Comparison of ENCODE assay signal across 8 cellular contexts in genomic region chrX:69503835-69504625, GRCh38. TPM values are rescaled to one million over a fixed set of nuclear protein-coding genes. Genes with fewer than 3 reads are reported as not detected.
A peak's percentile ranks its signal among the peaks of the same experiment; 100 is the strongest.
DNase-seq lines count a peak whose midpoint lies in the region; ATAC-seq and TF ChIP-seq lines count a peak whose summit lies in the region.

NALF2 (plus strand) TSS chrX:69504326; CDS start chrX:69505283, 957 bp downstream.

- H3K27me3 ChIP-seq in stomach smooth muscle (ENCODE audit: control insufficient read depth in 1 of 2, insufficient read depth in 2 of 2, low read length in 2 of 2) = peaks cover 26 to 42% of the 10 kb centered on the region in 2 donors

- H3K9ac ChIP-seq in stomach smooth muscle (ENCODE audit: low read length in 2 of 2) = no peak within 1 kb of the TSS

- peak; percentile 70 for DNase-seq in G401 (ENCODE audit: low spot score)
- peak; percentile 32 for DNase-seq in NCI-H1105 (lab: John Stamatoyannopoulos, UW)
- peak; percentile 74 for DNase-seq in endothelial cell (ENCODE audit: low spot score)
- no peak for DNase-seq in memory B cell (ENCODE audit: low spot score in 2 of 2)

- H3K9me3 Mint-ChIP-seq in endothelial cell (ENCODE audit: unreplicated experiment) (no peaks in the 10 kb centered on the region), memory B cell (no peaks in the 10 kb centered on the region)

- H3K4me3 Mint-ChIP-seq in endothelial cell (ENCODE audit: unreplicated experiment) = peak within 1 kb of the TSS; percentile 87
- peak within 1 kb of the TSS; percentile 66 for H3K4me3 Mint-ChIP-seq in memory B cell

- peaks cover 12% of the 10 kb centered on the region for H3K4me1 ChIP-seq in stomach smooth muscle (ENCODE audit: control insufficient read depth, insufficient read depth, low read length)

- no peaks in the 10 kb centered on the region for H3K36me3 ChIP-seq in stomach smooth muscle (ENCODE audit: control insufficient read depth in 2 of 2, insufficient read depth in 2 of 2, low read length in 2 of 2)

- H3K27me3 Mint-ChIP-seq in endothelial cell (ENCODE audit: unreplicated experiment) (peaks cover 8% of the 10 kb centered on the region), memory B cell (peaks cover 6% of the 10 kb centered on the region)

- TF ChIP-seq CTCF in VCaP (conservative IDR thresholded peaks at IDR 0.05) = peak; percentile 38
- TF ChIP-seq CTCF in endothelial cell (IDR thresholded peaks at IDR 0.05; ENCODE audit: unreplicated experiment) = no peak

- H3K27ac Mint-ChIP-seq in endothelial cell (ENCODE audit: unreplicated experiment) = no peak within 1 kb of the TSS
- no peak within 1 kb of the TSS for H3K27ac Mint-ChIP-seq in memory B cell

- H3K4me3 ChIP-seq in stomach smooth muscle (ENCODE audit: low read length in 2 of 2) = peak within 1 kb of the TSS; percentile 31 to 69

- in situ Hi-C loops in G401 (cut with HindIII; ENCODE audit: low sequenced_read_pairs) = no loop called here

- no peak for ATAC-seq in memory B cell (ENCODE audit: low read depth)
- no peak for ATAC-seq in GM21360 (IDR thresholded peaks at IDR 0.05; ENCODE audit: unreplicated experiment)
- ATAC-seq in GM21515 (IDR thresholded peaks at IDR 0.05; ENCODE audit: unreplicated experiment) = no peak

- H3K4me1 Mint-ChIP-seq in endothelial cell (ENCODE audit: unreplicated experiment) (no peaks in the 10 kb centered on the region), memory B cell (no peaks in the 10 kb centered on the region)

- peaks cover 0 to 10% of the 10 kb centered on the region in 2 donors for H3K9me3 ChIP-seq in stomach smooth muscle (ENCODE audit: control insufficient read depth in 2 of 2, low read length in 2 of 2)

- H3K27ac ChIP-seq in VCaP = peak within 1 kb of the TSS; percentile 91
- no peak within 1 kb of the TSS for H3K27ac ChIP-seq in stomach smooth muscle (ENCODE audit: low read length)

- H3K36me3 Mint-ChIP-seq in endothelial cell (ENCODE audit: low read depth, unreplicated experiment) = no peaks in the 10 kb centered on the region
- peaks cover 2% of the 10 kb centered on the region for H3K36me3 Mint-ChIP-seq in memory B cell

RNA-seq across cellular contexts. Expression of gene NALF2, which starts in this region (rescaled TPM):
- 4.4 and 6.4 TPM in 2 replicates for total RNA-seq in G401 (2014; rRNA removed; shearing (Covaris generic))
- total RNA-seq in endothelial cell (ENCODE audit: unreplicated experiment) = 0.74 TPM

Comparison
In these comparisons a context has a peak if more than half of its experiments do, and no peak if none do; other contexts are left out.
1. Peak in DNase-seq in endothelial cell; RNA of the gene not detected or under 1 TPM.
2. DNase-seq: peak in G401 (single experiment) and NCI-H1105 (single experiment); none in memory B cell (0 of 2).